Comparison of ENCODE assay signal across 16 cellular contexts in genomic region chr3:37320276-37320675, GRCh38.
DNase-seq lines count a peak whose midpoint lies in the region; ATAC-seq and TF ChIP-seq lines count a peak whose summit lies in the region.
"Had no signal": no experiment of that assay in that cellular context is flagged by ENCODE, and none has a peak within 500 bp of the region (broad histone marks: within the 10 kb centered on the region; RNA-seq: fewer than 3 reads in every experiment).

No MANE protein-coding gene starts in this region.

- no peaks in the 10 kb centered on the region for H3K4me1 ChIP-seq in CD8-positive, alpha-beta memory T cell (ENCODE audit: insufficient read depth, low read length)
- H3K4me1 ChIP-seq: prostate gland had no signal

- peaks cover 26 to 37% (median 27%) of the 10 kb centered on the region in 3 donors for H3K4me1 Mint-ChIP-seq in CD8-positive, alpha-beta memory T cell
- peaks cover 39% of the 10 kb centered on the region for H3K4me1 Mint-ChIP-seq in activated T-cell treated with anti-CD3 and anti-CD28 coated beads, Interleukin-2, amount 50 U/mL, for 72 hours (ENCODE audit: low read depth)

- H3K36me3 ChIP-seq in CD8-positive, alpha-beta memory T cell (ENCODE audit: insufficient read depth, low read length) = peaks cover 46% of the 10 kb centered on the region
- H3K36me3 ChIP-seq: prostate gland had no signal

- TF ChIP-seq CTCF in GM10266 (IDR thresholded peaks at IDR 0.05; ENCODE audit: control insufficient read depth, insufficient read depth, low read depth, missing control alignments) = no peak

- H3K27ac ChIP-seq in CD8-positive, alpha-beta memory T cell (ENCODE audit: low read depth, low read length) = no peak overlapping the region
- H3K27ac ChIP-seq: BLaER1 treated with 17β-estradiol and CSF1 and Interleukin-3, amounts not matched to agents 10 nM and 100 nM; esophagus squamous epithelium; hepatocyte; KMS-11; prostate gland had no signal

- CTCF ChIA-PET in CD8-positive, alpha-beta memory T cell (lab: Charles Lee) = interaction anchor here (1.5 kb wide), 1 partner anchor 10 kb away, joined by 3 read pairs; no protein-coding TSS in a partner anchor

- H3K9me3 Mint-ChIP-seq in CD8-positive, alpha-beta memory T cell = no peaks in the 10 kb centered on the region
- no peaks in the 10 kb centered on the region for H3K9me3 Mint-ChIP-seq in activated T-cell treated with anti-CD3 and anti-CD28 coated beads, Interleukin-2, amount 50 U/mL, for 72 hours
- H3K9me3 Mint-ChIP-seq: dendritic cell treated with granulocyte-macrophage colony-stimulating factor and Interleukin-4, amounts not matched to agents 40 ng/mL and 50 ng/mL, for 4 days had no signal

- peaks cover 20 to 78% (median 49%) of the 10 kb centered on the region in 3 donors for H3K36me3 Mint-ChIP-seq in CD8-positive, alpha-beta memory T cell
- peaks cover 29 to 30% of the 10 kb centered on the region in 2 donors for H3K36me3 Mint-ChIP-seq in activated T-cell treated with anti-CD3 and anti-CD28 coated beads, Interleukin-2, amount 50 U/mL, for 72 hours (ENCODE audit: insufficient read depth in 2 of 2)

- no peak overlapping the region for H3K4me3 Mint-ChIP-seq in CD8-positive, alpha-beta memory T cell
- H3K4me3 Mint-ChIP-seq in activated T-cell treated with anti-CD3 and anti-CD28 coated beads, Interleukin-2, amount 50 U/mL, for 72 hours = peak overlapping the region; percentile 46 to 89
- H3K4me3 Mint-ChIP-seq: dendritic cell treated with granulocyte-macrophage colony-stimulating factor and Interleukin-4, amounts not matched to agents 40 ng/mL and 50 ng/mL, for 4 days had no signal

- H3K4me3 ChIP-seq in CD8-positive, alpha-beta memory T cell (ENCODE audit: low read length) = no peak overlapping the region
- H3K4me3 ChIP-seq: BLaER1 treated with 17β-estradiol and CSF1 and Interleukin-3, amounts not matched to agents 10 nM and 100 nM; esophagus squamous epithelium; hepatocyte; prostate gland had no signal

- no peak for DNase-seq in CD8-positive, alpha-beta memory T cell
- peak; percentile 26 for DNase-seq in GM10266 (ENCODE audit: extremely low spot score)
- DNase-seq in activated T-cell treated with anti-CD3 and anti-CD28 coated beads, Interleukin-2, amount 50 U/mL, for 72 hours = peak; percentile 33 to 40
- no peak for DNase-seq in NCI-H187 treated with DMSO at 0.1 percent for 48 hours (lab: John Stamatoyannopoulos, UW)
- no peak for DNase-seq in T-helper 9 cell
- DNase-seq: esophagus squamous epithelium, NCI-H1436 treated with DMSO at 0.1 percent for 48 hours, NCI-H446 treated with DMSO at 0.1 percent for 48 hours, trophoblast cell had no signal

- POLR2A ChIA-PET in CD8-positive, alpha-beta memory T cell (lab: Charles Lee) = no interaction called here

- ATAC-seq in GM21723 (IDR thresholded peaks at IDR 0.05; ENCODE audit: unreplicated experiment) = peak; percentile 67
- ATAC-seq in activated T-cell treated with anti-CD3 and anti-CD28 coated beads, Interleukin-2, amount 50 U/mL, for 72 hours (replicated peaks in 1 of 2) = peak; percentile 81 to 92
- ATAC-seq in HG03460 (IDR thresholded peaks at IDR 0.05; ENCODE audit: unreplicated experiment) = no peak

- H3K27me3 ChIP-seq in CD8-positive, alpha-beta memory T cell (ENCODE audit: insufficient read depth, low read length, poor library complexity, severe bottlenecking) = no peaks in the 10 kb centered on the region
- H3K27me3 ChIP-seq: BLaER1 treated with 17β-estradiol and CSF1 and Interleukin-3, amounts not matched to agents 10 nM and 100 nM; esophagus squamous epithelium; hepatocyte had no signal

- H3K27me3 Mint-ChIP-seq in CD8-positive, alpha-beta memory T cell = no peaks in the 10 kb centered on the region
- no peaks in the 10 kb centered on the region for H3K27me3 Mint-ChIP-seq in activated T-cell treated with anti-CD3 and anti-CD28 coated beads, Interleukin-2, amount 50 U/mL, for 72 hours (ENCODE audit: low read depth)
- H3K27me3 Mint-ChIP-seq: dendritic cell treated with granulocyte-macrophage colony-stimulating factor and Interleukin-4, amounts not matched to agents 40 ng/mL and 50 ng/mL, for 4 days had no signal

- peak overlapping the region in 5 of 8 donors; percentile 8 to 69 (median 48) for H3K27ac Mint-ChIP-seq in CD8-positive, alpha-beta memory T cell
- peak overlapping the region; percentile 96 for H3K27ac Mint-ChIP-seq in activated T-cell treated with anti-CD3 and anti-CD28 coated beads, Interleukin-2, amount 50 U/mL, for 72 hours
- H3K27ac Mint-ChIP-seq: dendritic cell treated with granulocyte-macrophage colony-stimulating factor and Interleukin-4, amounts not matched to agents 40 ng/mL and 50 ng/mL, for 4 days had no signal

- H3K9me3 ChIP-seq in CD8-positive, alpha-beta memory T cell (ENCODE audit: low read length) = no peaks in the 10 kb centered on the region
- H3K9me3 ChIP-seq: BLaER1 treated with 17β-estradiol and CSF1 and Interleukin-3, amounts not matched to agents 10 nM and 100 nM; esophagus squamous epithelium; prostate gland had no signal

Comparison
In these comparisons a context has a peak if more than half of its experiments do, and no peak if none do; other contexts are left out.
1. DNase-seq: peak in GM10266 (single experiment) and activated T-cell treated with anti-CD3 and anti-CD28 coated beads, Interleukin-2, amount 50 U/mL, for 72 hours (2 of 2); none in CD8-positive, alpha-beta memory T cell (0 of 5), NCI-H187 treated with DMSO at 0.1 percent for 48 hours (single experiment) and T-helper 9 cell (single experiment).
2. H3K4me3 Mint-ChIP-seq: peak in activated T-cell treated with anti-CD3 and anti-CD28 coated beads, Interleukin-2, amount 50 U/mL, for 72 hours (2 of 2); none in CD8-positive, alpha-beta memory T cell (0 of 7).